ENCODE assay signal across 17 cellular contexts in genomic region chr15:25967120-25967519, GRCh38.
A peak's percentile ranks its signal among the peaks of the same experiment; 100 is the strongest.
DNase-seq lines count a peak whose midpoint lies in the region; ATAC-seq, FAIRE-seq and TF ChIP-seq lines count a peak whose summit lies in the region.
"Had no signal": no experiment of that assay in that cellular context is flagged by ENCODE, and none has a peak within 500 bp of the region (broad histone marks: within the 10 kb centered on the region; RNA-seq: fewer than 3 reads in every experiment).

No MANE protein-coding gene starts in this region.

- no peak overlapping the region for H3K18ac ChIP-seq in IMR-90 (ENCODE audit: low read depth, low read length)

- TF ChIP-seq CTCF in IMR-90 (conservative IDR thresholded peaks at IDR 0.05; ENCODE audit: low read depth, low read length) (no peak), omental fat pad (IDR thresholded peaks at IDR 0.05) (no peak), ascending aorta (IDR thresholded peaks at IDR 0.05) (no peak)

- no peaks in the 10 kb centered on the region for H3K9me3 ChIP-seq in IMR-90 (ENCODE audit: control insufficient read depth, insufficient read depth, low read length)
- no peaks in the 10 kb centered on the region for H3K9me3 ChIP-seq in ascending aorta

- no peak overlapping the region for H2BK15ac ChIP-seq in IMR-90 (ENCODE audit: low read depth, low read length)

- no peaks in the 10 kb centered on the region for H3K4me1 ChIP-seq in IMR-90 (ENCODE audit: control insufficient read depth, insufficient read depth, low read length)
- H3K4me1 ChIP-seq in ascending aorta, result no peaks in the 10 kb centered on the region

- no peak overlapping the region for H4K5ac ChIP-seq in IMR-90 (ENCODE audit: low read depth, low read length)

- H3K27me3 ChIP-seq in IMR-90 (ENCODE audit: control insufficient read depth, insufficient read depth, low read length), result no peaks in the 10 kb centered on the region; the same call in none of the 2 replicates
- no peaks in the 10 kb centered on the region for H3K27me3 ChIP-seq in ascending aorta

- H2AK5ac ChIP-seq in IMR-90 (ENCODE audit: low read depth, low read length), result no peak overlapping the region

- CTCF ChIA-PET in IMR-90 (lab: Yijun Ruan, JAX), result no interaction called here

- no peak overlapping the region for H2BK120ac ChIP-seq in IMR-90 (ENCODE audit: low read depth, low read length)

- H3K56ac ChIP-seq in IMR-90 (ENCODE audit: extremely low read depth, insufficient read depth, low read length), result no peak overlapping the region

- H3K14ac ChIP-seq in IMR-90 (replicated peaks; ENCODE audit: low read depth, low read length), result no peak overlapping the region

- no peak overlapping the region for H3K23ac ChIP-seq in IMR-90 (ENCODE audit: low read depth, low read length)

- H3K9ac ChIP-seq in IMR-90 (ENCODE audit: low read depth, low read length), result no peak overlapping the region

- POLR2A ChIA-PET in IMR-90 (lab: Charles Lee; ENCODE audit: unreplicated experiment), result no interaction called here

- in situ Hi-C loops in IMR-90 (cut with MboI; ENCODE audit: low sequenced_read_pairs), result no loop called here

- TF ChIP-seq POLR2A in IMR-90 (IDR thresholded peaks at IDR 0.05; ENCODE audit: low read depth, low read length), result no peak

- WGBS in IMR-90 (ENCODE audit: extremely low coverage in 2 of 2, insufficient read length in 1 of 2), 2 experiments, result no CpG with 5 or more reads among the region's 3 CpGs

- TF ChIP-seq RAD21 in IMR-90 (IDR thresholded peaks at IDR 0.05; ENCODE audit: low read length), result no peak

- H2BK20ac ChIP-seq in IMR-90 (ENCODE audit: low read depth, low read length), result no peak overlapping the region

- BruUV-seq in IMR-90 (replicated peaks; lab: Mats Ljungman, UMichigan), result no TSS peak

- intact Hi-C loops in IMR-90 (cut with micrococcal nuclease), result no loop called here
- intact Hi-C loops in ascending aorta (cut with DNase I), result no loop called here

- no peak overlapping the region for H3K4me3 ChIP-seq in IMR-90 (ENCODE audit: insufficient read depth, low read depth, low read length)
- H3K4me3 ChIP-seq in ascending aorta, result no peak overlapping the region
- H3K4me3 ChIP-seq: GM12878 had no signal

- no peak overlapping the region for H3K27ac ChIP-seq in IMR-90 (ENCODE audit: insufficient read depth, low read length)
- H3K27ac ChIP-seq in caudate nucleus (ENCODE audit: low read depth, low read length), result peak overlapping the region; percentile 48
- H3K27ac ChIP-seq in ascending aorta, result no peak overlapping the region

- no peak overlapping the region for H2AFZ ChIP-seq in IMR-90 (replicated peaks; ENCODE audit: low read length, poor library complexity)

- H3K4ac ChIP-seq in IMR-90 (ENCODE audit: low read depth, low read length), result no peak overlapping the region

- DNase-seq in Daoy (ENCODE audit: low read depth) (peak; percentile 30), IMR-90 (peak; percentile 1), caudate nucleus (lab: John Stamatoyannopoulos, UW) (no peak), urothelium cell line (ENCODE audit: low spot score) (peak; percentile 38), omental fat pad (ENCODE audit: low spot score) (no peak), SW 1271 (lab: John Stamatoyannopoulos, UW) (no peak), ascending aorta (ENCODE audit: low spot score in 2 of 2) (no peak)
- DNase-seq: ACHN; C1 segment of cervical spinal cord; CD4-positive, alpha-beta T cell; DMS79; GOT3; H9 had no signal

- dilution Hi-C loops in IMR-90 (cut with HindIII; ENCODE audit: low sequenced_read_pairs, unreplicated experiment), result no loop called here

- H3K79me1 ChIP-seq in IMR-90 (ENCODE audit: low read depth in 1 of 2, low read length in 2 of 2), result no peaks in the 10 kb centered on the region

- no peaks in the 10 kb centered on the region for H4K20me1 ChIP-seq in IMR-90 (ENCODE audit: insufficient read depth, low read length)

- H3K9me1 ChIP-seq in IMR-90 (ENCODE audit: insufficient read depth, low read length), result no peaks in the 10 kb centered on the region

- H3K4me2 ChIP-seq in IMR-90 (ENCODE audit: low read depth, low read length), result no peak overlapping the region

- no peak overlapping the region for H2BK5ac ChIP-seq in IMR-90 (ENCODE audit: low read depth, low read length, poor library complexity, severe bottlenecking)

- no peak overlapping the region for H4K8ac ChIP-seq in IMR-90 (ENCODE audit: low read depth in 2 of 2, low read length in 2 of 2)

- ATAC-seq in IMR-90 (ENCODE audit: low read depth) (no peak), omental fat pad (ENCODE audit: low FRiP score) (no peak)
- ATAC-seq: GM12878, HepG2 had no signal

- no peak overlapping the region for H4K91ac ChIP-seq in IMR-90 (ENCODE audit: insufficient read depth, low read depth, low read length)

- H2AK9ac ChIP-seq in IMR-90 (replicated peaks; ENCODE audit: low read depth, low read length, poor library complexity), result no peak overlapping the region

- no peaks in the 10 kb centered on the region for H3K36me3 ChIP-seq in IMR-90 (ENCODE audit: control insufficient read depth, insufficient read depth, low read length)
- no peaks in the 10 kb centered on the region for H3K36me3 ChIP-seq in ascending aorta

- FAIRE-seq in urothelium cell line (lab: Jason Lieb, UNC), result peak; percentile 66
- FAIRE-seq: GM12878, GM18507, HepG2, HTR-8/SVneo had no signal

TF ChIP-seq in IMR-90, 13 proteins besides CTCF, POLR2A, EP300 and RAD21:
- no peak for TF ChIP-seq SMC3 (IDR thresholded peaks at IDR 0.05; ENCODE audit: low read depth, low read length)
- no peak for TF ChIP-seq MAFK (IDR thresholded peaks at IDR 0.05; ENCODE audit: low read depth, low read length)
- TF ChIP-seq BHLHE40 (IDR thresholded peaks at IDR 0.05; ENCODE audit: low read depth, low read length), result no peak
- TF ChIP-seq CHD1 (IDR thresholded peaks at IDR 0.05; ENCODE audit: low read depth, low read length), result no peak
- TF ChIP-seq RFX5 (IDR thresholded peaks at IDR 0.05; ENCODE audit: low read depth, low read length), result no peak
- TF ChIP-seq RCOR1 (IDR thresholded peaks at IDR 0.05; ENCODE audit: insufficient replicate concordance, low read length), result no peak
- no peak for TF ChIP-seq MXI1 (IDR thresholded peaks at IDR 0.05; ENCODE audit: borderline replicate concordance, low read depth, low read length)
- TF ChIP-seq USF2 (IDR thresholded peaks at IDR 0.05; ENCODE audit: low read depth, low read length), result no peak
- TF ChIP-seq FOS (IDR thresholded peaks at IDR 0.05; ENCODE audit: low read depth, low read length), result no peak
- TF ChIP-seq CEBPB (IDR thresholded peaks at IDR 0.05; ENCODE audit: low read depth, low read length), result no peak
- TF ChIP-seq NFE2L2 (IDR thresholded peaks at IDR 0.05; ENCODE audit: low read depth, low read length), result no peak
- no peak for TF ChIP-seq MAZ (IDR thresholded peaks at IDR 0.05; ENCODE audit: borderline replicate concordance, low read depth, low read length)
- no peak for TF ChIP-seq ELK1 (IDR thresholded peaks at IDR 0.05; ENCODE audit: borderline replicate concordance, low read depth, low read length)

Comparison
In these comparisons a context has a peak if more than half of its experiments do, and no peak if none do; other contexts are left out.
1. DNase-seq: peak in Daoy (single experiment), IMR-90 (single experiment) and urothelium cell line (single experiment); none in caudate nucleus (0 of 61), omental fat pad (single experiment), SW 1271 (0 of 2) and ascending aorta (0 of 2).